ENCODE assay signal across 12 cellular contexts in the genomic region with DNA sequence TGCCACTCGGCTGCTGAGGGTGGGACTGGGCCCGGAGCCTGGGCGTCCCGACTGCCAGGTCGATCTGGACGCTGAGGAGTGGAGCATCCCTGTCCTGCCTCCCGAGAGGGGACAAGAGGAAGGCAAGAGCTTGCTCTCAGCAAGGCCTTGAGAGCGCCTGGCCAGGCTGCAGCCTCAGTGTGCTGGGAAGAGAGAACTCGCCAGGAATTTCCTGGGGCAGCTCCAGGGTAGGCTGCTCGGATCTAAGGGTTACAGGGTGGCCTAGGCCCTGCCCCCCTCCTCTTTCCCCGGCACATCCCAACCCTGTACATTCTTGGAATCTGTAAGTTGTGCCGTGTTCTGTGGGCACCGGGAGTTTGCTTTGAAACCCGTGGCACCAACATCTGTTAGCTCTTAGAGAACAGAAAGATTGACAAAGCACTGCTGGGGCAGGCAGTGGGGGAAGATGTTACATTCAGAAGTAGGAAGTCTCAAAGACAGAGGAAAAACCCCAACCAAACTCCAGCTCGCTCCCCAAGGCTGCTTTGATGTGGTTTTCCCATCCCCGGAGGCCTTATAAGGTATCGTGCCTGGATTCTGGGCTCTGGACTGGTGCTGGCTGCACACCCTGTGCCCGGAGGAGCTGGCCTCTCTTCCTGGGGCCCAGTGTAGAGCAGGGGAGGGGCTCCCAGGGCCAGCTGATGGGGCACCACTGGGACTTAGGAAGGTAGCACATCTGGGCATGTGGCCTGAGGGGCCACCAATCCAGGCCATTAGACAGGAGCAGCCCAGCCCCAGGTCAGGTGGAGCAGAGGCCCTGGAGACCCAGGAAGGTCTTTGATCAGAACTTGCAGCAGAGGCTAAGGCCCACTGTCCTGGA. TPM values are rescaled to one million over a fixed set of nuclear protein-coding genes. Genes with fewer than 3 reads are reported as not detected.
A peak's percentile ranks its signal among the peaks of the same experiment; 100 is the strongest.
DNase-seq lines count a peak whose midpoint lies in the region; ATAC-seq and TF ChIP-seq lines count a peak whose summit lies in the region.
"Had no signal": no experiment of that assay in that cellular context is flagged by ENCODE, and none has a peak within 500 bp of the region (broad histone marks: within the 10 kb centered on the region; RNA-seq: fewer than 3 reads in every experiment).

No MANE protein-coding gene starts in this region.

- BruUV-seq in HCT116 (replicated peaks; lab: Mats Ljungman, UMichigan) = no TSS peak

- H3K4me1 ChIP-seq in HCT116 (ENCODE audit: control insufficient read depth in 1 of 2, insufficient read depth in 2 of 2, low read length in 2 of 2) (peaks cover 20 to 23% of the 10 kb centered on the region in 2 experiments), liver (ENCODE audit: control insufficient read depth in 4 of 4, insufficient read depth in 4 of 4, low read length in 3 of 4) (peaks cover 0 to 3% (median 0%) of the 10 kb centered on the region in 4 donors), thoracic aorta (ENCODE audit: control insufficient read depth in 1 of 2, low read depth in 2 of 2) (peaks cover 51 to 92% of the 10 kb centered on the region in 2 donors)

- H3K27ac ChIP-seq in HCT116 (ENCODE audit: low read depth, low read length) = no peak overlapping the region
- no peak overlapping the region for H3K27ac ChIP-seq in liver (ENCODE audit: low read depth in 1 of 2, low read length in 2 of 2)
- H3K27ac ChIP-seq in thoracic aorta = peak overlapping the region; percentile 91 to 92

- no peaks in the 10 kb centered on the region for H3K36me3 Mint-ChIP-seq in chondrocyte (ENCODE audit: low read depth)
- H3K36me3 Mint-ChIP-seq in activated CD4-positive, alpha-beta T cell treated with anti-CD3 and anti-CD28 coated beads, Interleukin-2, amount 10 ng/mL, durations not matched to agents 24 days and 14 days (ENCODE audit: low read depth) = no peaks in the 10 kb centered on the region
- H3K36me3 Mint-ChIP-seq: activated naive CD8-positive, alpha-beta T cell treated with anti-CD3 and anti-CD28 coated beads, Interleukin-2, amount 10 ng/mL, durations not matched to agents 7 days and 5 days; IgD-negative memory B cell had no signal

- ATAC-seq in HCT116 = peak; percentile 74
- peak; percentile 62 for ATAC-seq in thoracic aorta (ENCODE audit: insufficient number of reproducible peaks, low FRiP score, low read depth)

- TF ChIP-seq RAD21 in HCT116 (IDR thresholded peaks at IDR 0.05; ENCODE audit: low read depth) = no peak
- no peak for TF ChIP-seq RAD21 in liver (IDR thresholded peaks at IDR 0.05)

- H3K27me3 ChIP-seq in HCT116 (ENCODE audit: insufficient read depth, low read length) = no peaks in the 10 kb centered on the region
- no peaks in the 10 kb centered on the region for H3K27me3 ChIP-seq in liver (ENCODE audit: control insufficient read depth in 4 of 4, insufficient read depth in 4 of 4, low read length in 3 of 4)
- H3K27me3 ChIP-seq in thoracic aorta (replicated peaks; ENCODE audit: insufficient read depth) = no peaks in the 10 kb centered on the region

- H3K9me3 ChIP-seq in HCT116 (ENCODE audit: control insufficient read depth in 1 of 2, insufficient read depth in 1 of 2, low read depth in 1 of 2, low read length in 2 of 2) (no peaks in the 10 kb centered on the region), liver (ENCODE audit: control insufficient read depth in 4 of 4, low read length in 3 of 4) (no peaks in the 10 kb centered on the region), thoracic aorta (no peaks in the 10 kb centered on the region)

- no peaks in the 10 kb centered on the region for H3K79me2 ChIP-seq in HCT116 (ENCODE audit: insufficient read depth, low read length)

- intact Hi-C loops in HCT116 (cut with micrococcal nuclease) = no loop called here
- intact Hi-C loops in activated CD4-positive, alpha-beta T cell treated with anti-CD3 and anti-CD28 coated beads, Interleukin-2, amount 10 ng/mL, durations not matched to agents 24 days and 14 days (cut with micrococcal nuclease) = no loop called here

- H3K4me3 ChIP-seq in HCT116 (replicated peaks in 1 of 2; ENCODE audit: low read depth in 1 of 2, low read length in 2 of 2) = no peak overlapping the region
- H3K4me3 ChIP-seq in liver (ENCODE audit: low read depth in 1 of 3, low read length in 3 of 3) = no peak overlapping the region
- peak overlapping the region; percentile 26 for H3K4me3 ChIP-seq in thoracic aorta

- RAD21 ChIA-PET in HCT116 (lab: Charles Lee; ENCODE audit: low non-redundant PET in 1 of 2, low total read pairs in 2 of 2, uncharacterized antibody in 2 of 2, unreplicated experiment in 2 of 2) = interaction anchor here in 1 of 2 experiments (1.5 kb wide), 1 partner anchor 62 kb away, joined by 3 read pairs; no protein-coding TSS in a partner anchor

- H3K9me3 Mint-ChIP-seq in chondrocyte (ENCODE audit: low read depth) = no peaks in the 10 kb centered on the region
- H3K9me3 Mint-ChIP-seq in activated CD4-positive, alpha-beta T cell treated with anti-CD3 and anti-CD28 coated beads, Interleukin-2, amount 10 ng/mL, durations not matched to agents 24 days and 14 days = no peaks in the 10 kb centered on the region
- H3K9me3 Mint-ChIP-seq: activated naive CD8-positive, alpha-beta T cell treated with anti-CD3 and anti-CD28 coated beads, Interleukin-2, amount 10 ng/mL, durations not matched to agents 7 days and 5 days; IgD-negative memory B cell had no signal

- peak overlapping the region; percentile 87 for H3K27ac Mint-ChIP-seq in chondrocyte (ENCODE audit: unreplicated experiment)
- no peak overlapping the region for H3K27ac Mint-ChIP-seq in activated CD4-positive, alpha-beta T cell treated with anti-CD3 and anti-CD28 coated beads, Interleukin-2, amount 10 ng/mL, durations not matched to agents 24 days and 14 days
- H3K27ac Mint-ChIP-seq: activated naive CD8-positive, alpha-beta T cell treated with anti-CD3 and anti-CD28 coated beads, Interleukin-2, amount 10 ng/mL, durations not matched to agents 7 days and 5 days had no signal

- POLR2A ChIA-PET in HCT116 (lab: Charles Lee) = no interaction called here

- peak overlapping the region; percentile 33 for H3K4me3 Mint-ChIP-seq in chondrocyte (ENCODE audit: unreplicated experiment)
- no peak overlapping the region for H3K4me3 Mint-ChIP-seq in activated CD4-positive, alpha-beta T cell treated with anti-CD3 and anti-CD28 coated beads, Interleukin-2, amount 10 ng/mL, durations not matched to agents 24 days and 14 days
- H3K4me3 Mint-ChIP-seq: activated naive CD8-positive, alpha-beta T cell treated with anti-CD3 and anti-CD28 coated beads, Interleukin-2, amount 10 ng/mL, durations not matched to agents 7 days and 5 days had no signal

- WGBS in liver = 85% methylated on average over 18 of the region's 18 CpGs

- H3K9ac ChIP-seq in HCT116 (ENCODE audit: low read length) (0 out of 2 replicates have a peak overlapping the region, but pooled peaks have one; percentile 3), liver (ENCODE audit: low read depth in 1 of 2, low read length in 2 of 2) (no peak overlapping the region)

- DNase-seq in HCT116 (ENCODE audit: low read depth, low spot score) (no peak), chondrocyte (ENCODE audit: low spot score) (no peak), thoracic aorta (ENCODE audit: low spot score) (peak; percentile 25), SHP77 treated with DMSO at 0.1 percent for 48 hours (lab: John Stamatoyannopoulos, UW) (no peak), cerebellar cortex (ENCODE audit: low spot score) (no peak), NOMO-1 (lab: John Stamatoyannopoulos, UW; ENCODE audit: unreplicated experiment in 2 of 2) (no peak)
- no peak for DNase-seq in activated CD4-positive, alpha-beta T cell treated with anti-CD3 and anti-CD28 coated beads, Interleukin-2, amount 10 ng/mL, durations not matched to agents 24 days and 14 days
- DNase-seq: activated naive CD8-positive, alpha-beta T cell treated with anti-CD3 and anti-CD28 coated beads, Interleukin-2, amount 10 ng/mL, durations not matched to agents 7 days and 5 days; glutamatergic neuron; NCI-H524 treated with DMSO at 0.1 percent for 48 hours had no signal

- TF ChIP-seq CTCF in HCT116 (IDR thresholded peaks at IDR 0.05 in 2 of 3, conservative IDR thresholded peaks at IDR 0.05 in 1 of 3; ENCODE audit: borderline replicate concordance in 1 of 3, insufficient read depth in 1 of 3, low read depth in 2 of 3, low read length in 2 of 3) (no peak), chondrocyte (IDR thresholded peaks at IDR 0.05) (no peak), liver (IDR thresholded peaks at IDR 0.05; ENCODE audit: low read depth, low read length, missing input control) (no peak), thoracic aorta (IDR thresholded peaks at IDR 0.05) (no peak)

- no peak for TF ChIP-seq POLR2A in HCT116 (IDR thresholded peaks at IDR 0.05; ENCODE audit: borderline replicate concordance, extremely low read depth, insufficient read depth, insufficient read length)

- no peaks in the 10 kb centered on the region for H3K9me2 ChIP-seq in HCT116 (ENCODE audit: insufficient read depth)

- no peak overlapping the region for H2AFZ ChIP-seq in HCT116 (ENCODE audit: low read depth, low read length, poor library complexity, severe bottlenecking)

- H3K36me3 ChIP-seq in HCT116 (ENCODE audit: control insufficient read depth in 1 of 2, insufficient read depth in 2 of 2, low read length in 2 of 2) = no peaks in the 10 kb centered on the region
- no peaks in the 10 kb centered on the region for H3K36me3 ChIP-seq in liver (ENCODE audit: control insufficient read depth in 4 of 4, insufficient read depth in 3 of 4, low read depth in 1 of 4, low read length in 3 of 4)
- no peaks in the 10 kb centered on the region for H3K36me3 ChIP-seq in thoracic aorta

- CTCF ChIA-PET in HCT116 (lab: Charles Lee) = no interaction called here

- no peaks in the 10 kb centered on the region for H4K20me1 ChIP-seq in HCT116 (ENCODE audit: insufficient read depth)

- H3K27me3 Mint-ChIP-seq in chondrocyte (ENCODE audit: low read depth) = no peaks in the 10 kb centered on the region
- H3K27me3 Mint-ChIP-seq in activated CD4-positive, alpha-beta T cell treated with anti-CD3 and anti-CD28 coated beads, Interleukin-2, amount 10 ng/mL, durations not matched to agents 24 days and 14 days = no peaks in the 10 kb centered on the region
- H3K27me3 Mint-ChIP-seq: activated naive CD8-positive, alpha-beta T cell treated with anti-CD3 and anti-CD28 coated beads, Interleukin-2, amount 10 ng/mL, durations not matched to agents 7 days and 5 days; IgD-negative memory B cell had no signal

- peak overlapping the region; percentile 49 for H3K4me2 ChIP-seq in HCT116 (ENCODE audit: low read length)

- H3K4me1 Mint-ChIP-seq in chondrocyte (ENCODE audit: low read depth) = peaks cover 41% of the 10 kb centered on the region
- peaks cover 15% of the 10 kb centered on the region for H3K4me1 Mint-ChIP-seq in activated CD4-positive, alpha-beta T cell treated with anti-CD3 and anti-CD28 coated beads, Interleukin-2, amount 10 ng/mL, durations not matched to agents 24 days and 14 days
- H3K4me1 Mint-ChIP-seq: IgD-negative memory B cell had no signal

TF ChIP-seq in liver, 16 proteins besides CTCF, POLR2A, EP300 and RAD21 (continues in another document):
- peak; percentile 45 for TF ChIP-seq NR2F2 (IDR thresholded peaks at IDR 0.05)

RNA-seq across cellular contexts. Expression of gene NKD1, which starts 55.2 kb away (rescaled TPM):
- total RNA-seq in HCT116 (2021; ENCODE audit: unreplicated experiment) = 11.4 TPM
- polyA plus RNA-seq in HCT116 (2012) = 1.5 and 2.8 TPM in 2 replicates
- total RNA-seq in chondrocyte = 5.6 to 8.0 TPM (median 7.8 TPM) in 3 replicates
- 1 to 10 TPM in 1 of 2 donors, under 1 TPM in 1; 0.28 to 3.5 TPM for total RNA-seq in liver
- 1 to 10 TPM in 1 of 2 donors, under 1 TPM in 1; 0.53 to 1.2 TPM for polyA plus RNA-seq in liver
- 10 to 100 TPM; 30.2 to 41.7 TPM for total RNA-seq in thoracic aorta
- 0.77 and 1.7 TPM in 2 replicates for total RNA-seq in activated CD4-positive, alpha-beta T cell treated with anti-CD3 and anti-CD28 coated beads, Interleukin-2, amount 10 ng/mL, durations not matched to agents 24 days and 14 days
- polyA plus RNA-seq: IgD-negative memory B cell had no signal

Comparison
In these comparisons a context has a peak if more than half of its experiments do, and no peak if none do; other contexts are left out.
1. H3K27ac ChIP-seq: peak in thoracic aorta (2 of 2); none in HCT116 (single experiment) and liver (0 of 2).